8 cellular contexts compared by ENCODE assay signal in genomic region chr22:37218771-37219411, GRCh38. TPM values are rescaled to one million over a fixed set of nuclear protein-coding genes. Genes with fewer than 3 reads are reported as not detected.
DNase-seq lines count a peak whose midpoint lies in the region; ATAC-seq and TF ChIP-seq lines count a peak whose summit lies in the region.

No MANE protein-coding gene starts in this region.

- peak overlapping the region; percentile 75 for H3K4me3 Mint-ChIP-seq in activated CD4-positive, alpha-beta T cell treated with anti-CD3 and anti-CD28 coated beads, Interleukin-2, amount 10 ng/mL, durations not matched to agents 7 days and 5 days

- intact Hi-C loops in spleen (cut with DNase I; ENCODE audit: low total_unique reads): no loop called here
- intact Hi-C loops in psoas muscle (cut with DNase I): no loop called here

- 13 to 32% (median 23%) methylated on average over 7 of the region's 7 CpGs for WGBS in spleen, 5 donors
- 46 to 56% (median 49%) methylated on average over 7 of the region's 7 CpGs for WGBS in psoas muscle, 3 donors

- H3K27ac Mint-ChIP-seq in activated CD4-positive, alpha-beta T cell treated with anti-CD3 and anti-CD28 coated beads, Interleukin-2, amount 10 ng/mL, durations not matched to agents 7 days and 5 days: peak overlapping the region; percentile 95

- H3K27me3 ChIP-seq in spleen (replicated peaks in 1 of 7): no peaks in the 10 kb centered on the region
- peaks cover 0 to 26% (median 8%) of the 10 kb centered on the region in 3 donors for H3K27me3 ChIP-seq in psoas muscle (ENCODE audit: insufficient read depth in 3 of 3, low read length in 2 of 3)

- peaks cover 65% of the 10 kb centered on the region for H3K36me3 Mint-ChIP-seq in activated CD4-positive, alpha-beta T cell treated with anti-CD3 and anti-CD28 coated beads, Interleukin-2, amount 10 ng/mL, durations not matched to agents 7 days and 5 days (ENCODE audit: low read depth)

- H3K36me3 ChIP-seq in spleen: peaks cover 0 to 5% (median 0%) of the 10 kb centered on the region in 6 donors
- H3K36me3 ChIP-seq in psoas muscle (ENCODE audit: insufficient read depth in 1 of 2, low read depth in 1 of 2): no peaks in the 10 kb centered on the region

- H3K27me3 Mint-ChIP-seq in activated CD4-positive, alpha-beta T cell treated with anti-CD3 and anti-CD28 coated beads, Interleukin-2, amount 10 ng/mL, durations not matched to agents 7 days and 5 days: no peaks in the 10 kb centered on the region

- POLR2A ChIA-PET in activated CD4-positive, alpha-beta T cell treated with anti-CD3 and anti-CD28 coated beads, Interleukin-2, amount 10 ng/mL, durations not matched to agents 7 days and 5 days (lab: Charles Lee): no interaction called here

- TF ChIP-seq CTCF in spleen (IDR thresholded peaks at IDR 0.05 in 8 of 11, conservative IDR thresholded peaks at IDR 0.05 in 3 of 11) (no peak), psoas muscle (IDR thresholded peaks at IDR 0.05) (no peak)

- peaks cover 17% of the 10 kb centered on the region for H3K9me3 Mint-ChIP-seq in activated CD4-positive, alpha-beta T cell treated with anti-CD3 and anti-CD28 coated beads, Interleukin-2, amount 10 ng/mL, durations not matched to agents 7 days and 5 days

- DNase-seq in activated CD4-positive, alpha-beta T cell treated with anti-CD3 and anti-CD28 coated beads, Interleukin-2, amount 10 ng/mL, durations not matched to agents 7 days and 5 days: peak; percentile 90
- peak; percentile 78 for DNase-seq in spleen
- DNase-seq in psoas muscle: no peak
- DNase-seq in DMS153 (lab: John Stamatoyannopoulos, UW): no peak
- no peak for DNase-seq in NCI-H524 treated with DMSO at 0.1 percent for 48 hours (lab: John Stamatoyannopoulos, UW)
- DNase-seq in NCI-H1105 treated with DMSO at 0.1 percent for 48 hours (lab: John Stamatoyannopoulos, UW): no peak

- peak; percentile 71 for ATAC-seq in GM18907 (IDR thresholded peaks at IDR 0.05; ENCODE audit: unreplicated experiment)
- peak; percentile 70 for ATAC-seq in HG03025 (IDR thresholded peaks at IDR 0.05; ENCODE audit: low FRiP score, unreplicated experiment)
- no peak for ATAC-seq in psoas muscle

- peak in 1 of 3 donors; percentile 40 for TF ChIP-seq POLR2A in spleen (IDR thresholded peaks at IDR 0.05)

- H3K27ac ChIP-seq in spleen (peak overlapping the region; percentile 60 to 95 (median 92)), psoas muscle (no peak overlapping the region)

- H3K4me3 ChIP-seq in spleen: peak overlapping the region in 1 of 8 donors; percentile 18
- H3K4me3 ChIP-seq in psoas muscle: no peak overlapping the region

- H3K4me1 Mint-ChIP-seq in activated CD4-positive, alpha-beta T cell treated with anti-CD3 and anti-CD28 coated beads, Interleukin-2, amount 10 ng/mL, durations not matched to agents 7 days and 5 days: peaks cover 91% of the 10 kb centered on the region

- no peaks in the 10 kb centered on the region for H3K9me3 ChIP-seq in spleen
- H3K9me3 ChIP-seq in psoas muscle: no peaks in the 10 kb centered on the region

- H3K4me1 ChIP-seq in spleen (peaks cover 27 to 70% (median 63%) of the 10 kb centered on the region in 6 donors), psoas muscle (no peaks in the 10 kb centered on the region)

- CTCF ChIA-PET in activated CD4-positive, alpha-beta T cell treated with anti-CD3 and anti-CD28 coated beads, Interleukin-2, amount 10 ng/mL, durations not matched to agents 7 days and 5 days (lab: Charles Lee): interaction anchor here (0.7 to 6.9 kb wide), 6 partner anchors 10 to 98 kb away, joined by 3 to 52 read pairs (median 4); partner anchors contain the start of gene RAC2

RNA-seq across cellular contexts. Expression of gene SSTR3, which starts 6.6 kb away (rescaled TPM):
- total RNA-seq in activated CD4-positive, alpha-beta T cell treated with anti-CD3 and anti-CD28 coated beads, Interleukin-2, amount 10 ng/mL, durations not matched to agents 7 days and 5 days: 10 to 100 TPM; 10.1 to 10.2 TPM
- total RNA-seq in spleen (1 to 10 TPM in 3 of 7 donors, under 1 TPM in 4; 0.56 to 2.0 (median 0.95) TPM), psoas muscle (not detected)
- polyA plus RNA-seq in spleen (1 to 10 TPM; 1.2 to 2.0 (median 1.5) TPM), psoas muscle (under 1 TPM in 1 of 3 donors, not detected in 2; 0.01 TPM)

RNA-seq across cellular contexts. Expression of gene RAC2, which starts 25.2 kb away (rescaled TPM):
- total RNA-seq in activated CD4-positive, alpha-beta T cell treated with anti-CD3 and anti-CD28 coated beads, Interleukin-2, amount 10 ng/mL, durations not matched to agents 7 days and 5 days: 1,000 to 10,000 TPM; 1,015 to 1,117 TPM
- total RNA-seq in spleen: 100 to 1,000 TPM; 270 to 493 (median 363) TPM
- 100 to 1,000 TPM; 389 to 421 (median 410) TPM for polyA plus RNA-seq in spleen
- 1 to 10 TPM; 2.3 to 5.0 (median 3.0) TPM for total RNA-seq in psoas muscle
- polyA plus RNA-seq in psoas muscle: 1 to 10 TPM in 2 of 3 donors, under 1 TPM in 1; 0.90 to 1.8 (median 1.5) TPM

RNA-seq across cellular contexts. Expression of gene C1QTNF6, which starts 30.8 kb away (rescaled TPM):
- 1 to 10 TPM; 7.6 to 8.3 TPM for total RNA-seq in activated CD4-positive, alpha-beta T cell treated with anti-CD3 and anti-CD28 coated beads, Interleukin-2, amount 10 ng/mL, durations not matched to agents 7 days and 5 days
- total RNA-seq in spleen: 10 to 100 TPM in 1 of 7 donors, 1 to 10 TPM in 6; 5.3 to 10.3 (median 6.9) TPM
- 1 to 10 TPM; 7.7 to 8.9 (median 8.8) TPM for polyA plus RNA-seq in spleen
- total RNA-seq in psoas muscle: 1 to 10 TPM in 3 of 4 donors, under 1 TPM in 1; 0.75 to 8.2 (median 1.0) TPM
- polyA plus RNA-seq in psoas muscle: 1 to 10 TPM in 2 of 3 donors, under 1 TPM in 1; 0.66 to 1.8 (median 1.1) TPM

Comparison
In these comparisons a context has a peak if more than half of its experiments do, and no peak if none do; other contexts are left out.
1. ATAC-seq: peak in GM18907 (single experiment) and HG03025 (single experiment); none in psoas muscle (0 of 4).
2. DNase-seq: peak in activated CD4-positive, alpha-beta T cell treated with anti-CD3 and anti-CD28 coated beads, Interleukin-2, amount 10 ng/mL, durations not matched to agents 7 days and 5 days (single experiment) and spleen (single experiment); none in psoas muscle (0 of 2), DMS153 (single experiment), NCI-H524 treated with DMSO at 0.1 percent for 48 hours (single experiment) and NCI-H1105 treated with DMSO at 0.1 percent for 48 hours (single experiment).
3. RNA of gene RAC2, which starts 25.2 kb away (total RNA-seq): 1,015 to 1,117 TPM in activated CD4-positive, alpha-beta T cell treated with anti-CD3 and anti-CD28 coated beads, Interleukin-2, amount 10 ng/mL, durations not matched to agents 7 days and 5 days and 270 to 493 TPM in spleen; 2.3 to 5.0 TPM in psoas muscle; every median in the first group is over 10 times any median in the second.